ENCODE assay signal across 8 cellular contexts in the genomic region with DNA sequence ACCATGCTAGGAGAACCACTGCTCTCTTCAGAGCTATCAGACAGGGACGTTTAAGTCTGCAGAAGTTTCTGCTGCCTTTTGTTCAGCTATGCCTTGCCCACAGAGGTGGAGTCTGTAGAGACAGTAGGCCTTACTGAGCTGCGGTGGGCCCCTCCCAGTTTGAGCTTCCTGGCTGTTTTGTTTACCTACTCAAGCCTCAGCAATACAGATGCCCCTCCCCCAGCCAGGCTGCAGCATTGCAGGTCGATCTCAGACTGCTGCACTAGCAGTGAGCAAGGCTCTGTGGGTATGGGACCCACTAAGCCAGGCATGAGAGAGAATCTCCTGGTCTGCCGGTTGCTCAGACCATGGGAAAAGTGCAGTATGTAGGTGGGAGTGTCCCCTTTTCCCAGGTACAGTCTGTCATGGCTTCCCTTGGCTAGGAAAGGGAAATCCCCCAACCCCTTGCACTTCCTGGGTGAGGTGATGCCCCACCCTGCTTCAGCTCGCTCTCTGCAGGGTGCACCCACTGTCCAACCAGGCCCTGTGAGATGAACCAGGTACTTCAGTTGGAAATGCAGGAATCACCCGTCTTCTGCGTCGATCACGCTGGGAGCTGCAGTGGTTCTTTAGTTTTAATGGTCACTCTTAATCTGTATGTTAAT. TPM values are rescaled to one million over a fixed set of nuclear protein-coding genes. Genes with fewer than 3 reads are reported as not detected.
DNase-seq lines count a peak whose midpoint lies in the region; ATAC-seq and TF ChIP-seq lines count a peak whose summit lies in the region.
"Not testable (repeated sequence)": the region's sequence is repeated elsewhere in the genome, so short reads cannot be mapped to it uniquely, and the experiment has no call there.

No MANE protein-coding gene starts in this region.

- TF ChIP-seq CTCF in Calu3 (IDR thresholded peaks at IDR 0.05; ENCODE audit: unreplicated experiment); GM20000 (IDR thresholded peaks at IDR 0.05; ENCODE audit: extremely low read depth, missing control alignments); smooth muscle cell (IDR thresholded peaks at IDR 0.05; ENCODE audit: borderline replicate concordance, insufficient read depth, poor library complexity, severe bottlenecking): not testable (repeated sequence)

- H3K9ac ChIP-seq in smooth muscle cell (ENCODE audit: low read depth): not testable (repeated sequence)

- BruUV-seq in Calu3 (replicated peaks; lab: Mats Ljungman, UMichigan): not testable (repeated sequence)

- 72% methylated on average over 9 of the region's 9 CpGs for WGBS in smooth muscle cell (ENCODE audit: low lambda C conversion rate)

- not testable (repeated sequence) for H3F3A ChIP-seq in smooth muscle cell (ENCODE audit: low read depth)

- H3K36me3 Mint-ChIP-seq in Calu3 (ENCODE audit: insufficient read depth, unreplicated experiment): peaks cover 11% of the 10 kb centered on the region

- H3K9me3 ChIP-seq in smooth muscle cell (replicated peaks; ENCODE audit: low read depth): not testable (repeated sequence)

- peaks cover 17% of the 10 kb centered on the region for H3K79me2 ChIP-seq in smooth muscle cell (ENCODE audit: low read depth)

- not testable (repeated sequence) for H3K9me3 Mint-ChIP-seq in Calu3 (ENCODE audit: low read depth, unreplicated experiment)

- intact Hi-C loops in Calu3 (cut with micrococcal nuclease; ENCODE audit: unreplicated experiment): not testable (repeated sequence)

- not testable (repeated sequence) for H3K36me3 ChIP-seq in smooth muscle cell (ENCODE audit: low read depth)

- H3K4me1 ChIP-seq in smooth muscle cell (ENCODE audit: low read depth): peaks cover 28% of the 10 kb centered on the region

- H3K4me1 Mint-ChIP-seq in Calu3 (ENCODE audit: low read depth, unreplicated experiment): peaks cover 11% of the 10 kb centered on the region

- H3K4me3 ChIP-seq in smooth muscle cell: not testable (repeated sequence)

- not testable (repeated sequence) for H3K4me2 ChIP-seq in smooth muscle cell

- H2AFZ ChIP-seq in smooth muscle cell (ENCODE audit: low read depth): not testable (repeated sequence)

- not testable (repeated sequence) for H3K27ac Mint-ChIP-seq in Calu3 (ENCODE audit: unreplicated experiment)

- not testable (repeated sequence) for H3K27me3 Mint-ChIP-seq in Calu3 (ENCODE audit: unreplicated experiment)

- CTCF ChIA-PET in Calu3 (lab: Charles Lee): interaction anchor here (0.9 to 1.3 kb wide), 3 partner anchors 55 to 339 kb away, joined by 3 to 5 read pairs (median 4); a partner anchor contains a TSS

- DNase-seq in Calu3: peak; percentile 75
- DNase-seq in GM20000 (ENCODE audit: low spot score): peak; percentile 9
- peak; percentile 9 for DNase-seq in NCI-H2196 treated with DMSO at 0.1 percent for 48 hours (lab: John Stamatoyannopoulos, UW; ENCODE audit: unreplicated experiment)
- peak; percentile 47 for DNase-seq in activated CD4-positive, CD25-positive, alpha-beta regulatory T cell treated with anti-CD3 and anti-CD28 coated beads, Interleukin-2, amount 50 U/mL, for 16 hours (ENCODE audit: low read depth, low spot score)
- peak; percentile 37 for DNase-seq in amniotic epithelial cell (ENCODE audit: low read depth)
- DNase-seq in iPS-NIHi11 (ENCODE audit: low spot score): peak; percentile 41
- not testable (repeated sequence) for DNase-seq in smooth muscle cell (lab: John Stamatoyannopoulos, UW; ENCODE audit: unreplicated experiment)

- H3K4me3 Mint-ChIP-seq in Calu3 (ENCODE audit: low read depth, unreplicated experiment): not testable (repeated sequence)

- ATAC-seq in HG03139 (IDR thresholded peaks at IDR 0.05; ENCODE audit: unreplicated experiment): peak; percentile 88

- not testable (repeated sequence) for H3K27me3 ChIP-seq in smooth muscle cell (ENCODE audit: low read depth)

- H3K27ac ChIP-seq in smooth muscle cell (ENCODE audit: low read depth): peak overlapping the region; percentile 4

- peaks cover 54% of the 10 kb centered on the region for H4K20me1 ChIP-seq in smooth muscle cell (ENCODE audit: low read depth)

RNA-seq across cellular contexts. Expression of a gene that starts 53.7 kb away (rescaled TPM):
- 38.2 and 39.4 TPM in 2 replicates for total RNA-seq in Calu3 (2022)
- total RNA-seq in smooth muscle cell: 59.0 and 76.3 TPM in 2 replicates
- polyA plus RNA-seq in smooth muscle cell: 21.4 and 22.0 TPM in 2 replicates

RNA-seq across cellular contexts. Expression of a gene that starts 55.0 kb away (rescaled TPM):
- 11.4 and 13.8 TPM in 2 replicates for total RNA-seq in Calu3 (2022)
- 54.3 and 62.8 TPM in 2 replicates for total RNA-seq in smooth muscle cell
- polyA plus RNA-seq in smooth muscle cell: 39.0 and 51.9 TPM in 2 replicates
